Comparison of ENCODE assay signal across 1 cellular context in genomic region chr12:48038085-48038484, GRCh38.
TF ChIP-seq lines count a peak whose summit lies in the region.

No MANE protein-coding gene starts in this region.

TF ChIP-seq in IMR-90, 13 proteins besides CTCF, POLR2A, EP300 and RAD21 (continued from another document):
- TF ChIP-seq SMC3 (IDR thresholded peaks at IDR 0.05; ENCODE audit: low read depth, low read length) (no peak), RFX5 (IDR thresholded peaks at IDR 0.05; ENCODE audit: low read depth, low read length) (no peak), BHLHE40 (IDR thresholded peaks at IDR 0.05; ENCODE audit: low read depth, low read length) (no peak)
